Comparison of ENCODE assay signal across 8 cellular contexts in the genomic region with DNA sequence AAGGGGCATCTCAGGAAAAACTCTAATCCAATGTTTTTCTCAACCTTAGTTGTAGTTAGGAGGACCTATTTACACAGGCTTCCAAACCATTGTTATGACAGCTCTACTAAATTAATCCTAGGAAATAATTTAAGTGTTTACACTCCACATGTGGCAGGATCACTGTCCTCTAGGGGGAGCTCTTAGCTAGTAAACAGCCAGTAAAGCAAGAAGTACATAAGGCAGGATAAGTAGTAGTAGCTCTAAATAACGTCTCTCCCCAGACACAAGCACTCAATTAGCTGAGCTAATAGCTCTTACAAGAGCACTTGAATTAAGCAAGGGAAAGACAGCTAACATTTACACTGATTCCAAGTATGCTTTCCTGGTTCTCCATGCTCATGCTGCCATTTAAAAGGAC. TPM values are rescaled to one million over a fixed set of nuclear protein-coding genes. Genes with fewer than 3 reads are reported as not detected.
DNase-seq lines count a peak whose midpoint lies in the region; ATAC-seq and TF ChIP-seq lines count a peak whose summit lies in the region.
"Had no signal": no experiment of that assay in that cellular context is flagged by ENCODE, and none has a peak within 500 bp of the region (broad histone marks: within the 10 kb centered on the region; RNA-seq: fewer than 3 reads in every experiment).

No MANE protein-coding gene starts in this region.

- no peaks in the 10 kb centered on the region for H4K20me1 ChIP-seq in DOHH2 (ENCODE audit: control insufficient read depth, insufficient read depth, low read depth, low read length)

- H3K4me1 ChIP-seq in DOHH2 (ENCODE audit: control insufficient read depth, low read length) (no peaks in the 10 kb centered on the region), adipocyte (ENCODE audit: control insufficient read depth, insufficient read depth, low read length) (no peaks in the 10 kb centered on the region), lower lobe of right lung (no peaks in the 10 kb centered on the region)

- H3K79me2 ChIP-seq in DOHH2 (ENCODE audit: control insufficient read depth, low read length), result no peaks in the 10 kb centered on the region

- H3K36me3 ChIP-seq in DOHH2 (ENCODE audit: control insufficient read depth, low read length) (no peaks in the 10 kb centered on the region), adipocyte (ENCODE audit: control insufficient read depth, insufficient read depth, low read length, severe bottlenecking) (no peaks in the 10 kb centered on the region), lower lobe of right lung (no peaks in the 10 kb centered on the region)

- H3K9ac ChIP-seq in adipocyte (ENCODE audit: low read length), result no peak overlapping the region

- ATAC-seq in lower lobe of right lung, result no peak
- ATAC-seq: naive thymus-derived CD8-positive, alpha-beta T cell had no signal

- DNase-seq in HCEC 1CT, result peak; percentile 13
- peak; percentile 22 for DNase-seq in adipocyte (ENCODE audit: low read depth)
- DNase-seq in lower lobe of right lung, result no peak
- DNase-seq in NCI-H526 treated with DMSO at 0.1 percent for 48 hours (lab: John Stamatoyannopoulos, UW), result no peak
- DNase-seq in retina, result no peak
- no peak for DNase-seq in hepatic stellate cell (ENCODE audit: low spot score)

- no peak overlapping the region for H3K27ac ChIP-seq in DOHH2 (ENCODE audit: low read depth, low read length)
- no peak overlapping the region for H3K27ac ChIP-seq in lower lobe of right lung

- no peaks in the 10 kb centered on the region for H3K27me3 ChIP-seq in DOHH2 (ENCODE audit: control insufficient read depth, low read length)
- H3K27me3 ChIP-seq in adipocyte (replicated peaks; ENCODE audit: control insufficient read depth, insufficient read depth, low read length), result peaks cover 35% of the 10 kb centered on the region
- no peaks in the 10 kb centered on the region for H3K27me3 ChIP-seq in lower lobe of right lung (ENCODE audit: low read depth)

- H3K4me3 ChIP-seq in DOHH2 (ENCODE audit: low read length), result no peak overlapping the region
- H3K4me3 ChIP-seq in adipocyte (ENCODE audit: low read length), result no peak overlapping the region
- H3K4me3 ChIP-seq in lower lobe of right lung, result no peak overlapping the region

- H3K9me3 ChIP-seq in DOHH2 (ENCODE audit: control insufficient read depth, insufficient read depth, low read length) (no peaks in the 10 kb centered on the region), adipocyte (ENCODE audit: control insufficient read depth, low read length) (no peaks in the 10 kb centered on the region), lower lobe of right lung (no peaks in the 10 kb centered on the region)

- intact Hi-C loops in lower lobe of right lung (cut with DNase I), result no loop called here

- H3K9me2 ChIP-seq in DOHH2 (replicated peaks; ENCODE audit: control insufficient read depth, low read length), result no peaks in the 10 kb centered on the region

- H3K4me2 ChIP-seq in DOHH2 (ENCODE audit: low read length), result no peak overlapping the region

- TF ChIP-seq CTCF in DOHH2 (IDR thresholded peaks at IDR 0.05; ENCODE audit: low read depth, low read length, poor library complexity, severe bottlenecking), result peak; percentile 54
- TF ChIP-seq CTCF in lower lobe of right lung (IDR thresholded peaks at IDR 0.05), result peak; percentile 33

- H3F3A ChIP-seq in DOHH2 (ENCODE audit: control insufficient read depth, insufficient read depth), result no peaks in the 10 kb centered on the region

RNA-seq across cellular contexts. Expression of gene NUDT11, which starts 37.3 kb away (rescaled TPM):
- 0.53 TPM for total RNA-seq in lower lobe of right lung

Comparison
In these comparisons a context has a peak if more than half of its experiments do, and no peak if none do; other contexts are left out.
1. DNase-seq: peak in HCEC 1CT (single experiment) and adipocyte (single experiment); none in lower lobe of right lung (single experiment), NCI-H526 treated with DMSO at 0.1 percent for 48 hours (single experiment), retina (single experiment) and hepatic stellate cell (single experiment).